Comparison of ENCODE assay signal across 1 cellular context in genomic region chr17:12665263-12666210, GRCh38.
TF ChIP-seq lines count a peak whose summit lies in the region.

A gene with protein sequence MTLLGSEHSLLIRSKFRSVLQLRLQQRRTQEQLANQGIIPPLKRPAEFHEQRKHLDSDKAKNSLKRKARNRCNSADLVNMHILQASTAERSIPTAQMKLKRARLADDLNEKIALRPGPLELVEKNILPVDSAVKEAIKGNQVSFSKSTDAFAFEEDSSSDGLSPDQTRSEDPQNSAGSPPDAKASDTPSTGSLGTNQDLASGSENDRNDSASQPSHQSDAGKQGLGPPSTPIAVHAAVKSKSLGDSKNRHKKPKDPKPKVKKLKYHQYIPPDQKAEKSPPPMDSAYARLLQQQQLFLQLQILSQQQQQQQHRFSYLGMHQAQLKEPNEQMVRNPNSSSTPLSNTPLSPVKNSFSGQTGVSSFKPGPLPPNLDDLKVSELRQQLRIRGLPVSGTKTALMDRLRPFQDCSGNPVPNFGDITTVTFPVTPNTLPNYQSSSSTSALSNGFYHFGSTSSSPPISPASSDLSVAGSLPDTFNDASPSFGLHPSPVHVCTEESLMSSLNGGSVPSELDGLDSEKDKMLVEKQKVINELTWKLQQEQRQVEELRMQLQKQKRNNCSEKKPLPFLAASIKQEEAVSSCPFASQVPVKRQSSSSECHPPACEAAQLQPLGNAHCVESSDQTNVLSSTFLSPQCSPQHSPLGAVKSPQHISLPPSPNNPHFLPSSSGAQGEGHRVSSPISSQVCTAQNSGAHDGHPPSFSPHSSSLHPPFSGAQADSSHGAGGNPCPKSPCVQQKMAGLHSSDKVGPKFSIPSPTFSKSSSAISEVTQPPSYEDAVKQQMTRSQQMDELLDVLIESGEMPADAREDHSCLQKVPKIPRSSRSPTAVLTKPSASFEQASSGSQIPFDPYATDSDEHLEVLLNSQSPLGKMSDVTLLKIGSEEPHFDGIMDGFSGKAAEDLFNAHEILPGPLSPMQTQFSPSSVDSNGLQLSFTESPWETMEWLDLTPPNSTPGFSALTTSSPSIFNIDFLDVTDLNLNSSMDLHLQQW (plus strand): TSS chr17:12665890. CDS start chr17:12666189, 299 bp downstream.

TF ChIP-seq in HEK293T, 16 proteins besides CTCF, POLR2A, EP300 and RAD21 (continued from another document):
- TF ChIP-seq BHLHE40 (IDR thresholded peaks at IDR 0.05; ENCODE audit: borderline replicate concordance) (no peak), SP1 (IDR thresholded peaks at IDR 0.05) (no peak), PKNOX1 (IDR thresholded peaks at IDR 0.05) (no peak), L3MBTL2 (conservative IDR thresholded peaks at IDR 0.05) (peak; percentile 50), ELF4 (IDR thresholded peaks at IDR 0.05) (no peak)
